ENCODE assay signal across 32 cellular contexts in genomic region chr2:85976106-85976920, GRCh38.
DNase-seq lines count a peak whose midpoint lies in the region; ATAC-seq, FAIRE-seq and TF ChIP-seq lines count a peak whose summit lies in the region.
"Had no signal": no experiment of that assay in that cellular context is flagged by ENCODE, and none has a peak within 500 bp of the region (broad histone marks: within the 10 kb centered on the region; RNA-seq: fewer than 3 reads in every experiment).

No MANE protein-coding gene starts in this region.

- no peaks in the 10 kb centered on the region for H3K79me2 ChIP-seq in H1 (ENCODE audit: control insufficient read depth in 1 of 2, insufficient read depth in 2 of 2, low read length in 2 of 2)

- CTCF ChIA-PET in H1 (lab: Charles Lee; ENCODE audit: partially characterized antibody): no interaction called here

- H3K4me3 Mint-ChIP-seq in CD14-positive monocyte: no peak overlapping the region
- no peak overlapping the region for H3K4me3 Mint-ChIP-seq in activated T-helper 1 cell treated with anti-CD3 and anti-CD28 coated beads, Interleukin-12 subunit alpha, Interleukin-12 subunit beta, Interleukin-2, Interleukin-4 antibody, amounts not matched to agents 30 ng/mL and 10 ng/mL and 1 ng/mL, durations not matched to agents 14 hours and 24 hours and 36 hours
- H3K4me3 Mint-ChIP-seq: CD8-positive, alpha-beta memory T cell; immature natural killer cell; stimulated activated effector memory CD8-positive, alpha-beta T cell treated with anti-CD3 and anti-CD28 coated beads, Interleukin-12 subunit alpha, Interleukin-12 subunit beta, amount 100 ng/mL, for 72 hours; T-helper 1 cell treated with Interleukin-12 subunit alpha and Interleukin-12 subunit beta and Interleukin-4 antibody, amounts not matched to agents 30 μg/mL and 1 μg/mL, for 36 hours had no signal

- H3K36me3 ChIP-seq in H1 (ENCODE audit: control insufficient read depth in 2 of 4, insufficient read depth in 4 of 4, low read length in 3 of 4) (no peaks in the 10 kb centered on the region), right atrium auricular region (no peaks in the 10 kb centered on the region), stomach (no peaks in the 10 kb centered on the region), testis (ENCODE audit: low read depth, missing control alignments) (no peaks in the 10 kb centered on the region)
- H3K36me3 ChIP-seq: BE2C, brain microvascular endothelial cell, neutrophil, prostate gland, vagina had no signal

- peaks cover 0 to 2% of the 10 kb centered on the region in 2 donors for H3K36me3 Mint-ChIP-seq in CD14-positive monocyte
- peaks cover 8% of the 10 kb centered on the region for H3K36me3 Mint-ChIP-seq in activated T-helper 1 cell treated with anti-CD3 and anti-CD28 coated beads, Interleukin-12 subunit alpha, Interleukin-12 subunit beta, Interleukin-2, Interleukin-4 antibody, amounts not matched to agents 30 ng/mL and 10 ng/mL and 1 ng/mL, durations not matched to agents 14 hours and 24 hours and 36 hours (ENCODE audit: low read depth)
- H3K36me3 Mint-ChIP-seq: CD8-positive, alpha-beta memory T cell; stimulated activated effector memory CD8-positive, alpha-beta T cell treated with anti-CD3 and anti-CD28 coated beads, Interleukin-12 subunit alpha, Interleukin-12 subunit beta, amount 100 ng/mL, for 72 hours had no signal

- H4K5ac ChIP-seq in H1 (ENCODE audit: insufficient read length, low read depth, low read length): no peak overlapping the region

- no peak overlapping the region for H3K23ac ChIP-seq in H1 (ENCODE audit: insufficient read length)

- H3K4me3 ChIP-seq in H1 (ENCODE audit: extremely low read depth in 1 of 4, insufficient read depth in 2 of 4, low read depth in 3 of 4, low read length in 4 of 4) (no peak overlapping the region), right atrium auricular region (no peak overlapping the region), stomach (no peak overlapping the region), testis (no peak overlapping the region)
- H3K4me3 ChIP-seq: GM23248, prostate gland, SK-N-MC, vagina had no signal

- no peak overlapping the region for H2AK5ac ChIP-seq in H1 (ENCODE audit: low read depth, low read length)

- no peak overlapping the region for H2BK20ac ChIP-seq in H1 (ENCODE audit: low read length)

- H4K8ac ChIP-seq in H1 (ENCODE audit: extremely low read depth, insufficient read depth, low read length): peak overlapping the region; percentile 29; the same call in 1 of the 2 replicates

- no peak overlapping the region for H3K56ac ChIP-seq in H1 (replicated peaks; ENCODE audit: insufficient read length, low read depth, low read length)

- POLR2A ChIA-PET in H1 (lab: Charles Lee; ENCODE audit: partially characterized antibody): no interaction called here

- TF ChIP-seq RAD21 in H1 (IDR thresholded peaks at IDR 0.05 in 1 of 2, conservative IDR thresholded peaks at IDR 0.05 in 1 of 2; ENCODE audit: low read depth in 2 of 2, low read length in 2 of 2): no peak

- H3K4me2 ChIP-seq in H1 (ENCODE audit: insufficient read depth in 1 of 2, low read depth in 2 of 2, low read length in 2 of 2): no peak overlapping the region

- TF ChIP-seq EP300 in H1 (IDR thresholded peaks at IDR 0.05; ENCODE audit: borderline replicate concordance in 1 of 2, low read depth in 2 of 2, low read length in 2 of 2) (no peak), stomach (IDR thresholded peaks at IDR 0.05) (no peak)

- H3K27me3 ChIP-seq in H1 (replicated peaks in 1 of 4; ENCODE audit: control insufficient read depth in 3 of 4, extremely low read depth in 1 of 4, insufficient read depth in 3 of 4, low read length in 3 of 4) (no peaks in the 10 kb centered on the region), right atrium auricular region (no peaks in the 10 kb centered on the region), stomach (no peaks in the 10 kb centered on the region), testis (no peaks in the 10 kb centered on the region)
- H3K27me3 ChIP-seq: BE2C, brain microvascular endothelial cell, neutrophil, vagina had no signal

- H3K23me2 ChIP-seq in H1 (ENCODE audit: low read depth, low read length): no peaks in the 10 kb centered on the region

- H4K20me1 ChIP-seq in H1 (replicated peaks in 1 of 2; ENCODE audit: control insufficient read depth in 1 of 2, insufficient read depth in 2 of 2, low read length in 2 of 2): no peaks in the 10 kb centered on the region

- H3K4me1 ChIP-seq in H1 (replicated peaks in 1 of 4; ENCODE audit: control insufficient read depth in 3 of 4, insufficient read depth in 4 of 4, low read length in 3 of 4) (no peaks in the 10 kb centered on the region), right atrium auricular region (peaks cover 0 to 27% of the 10 kb centered on the region in 2 donors), stomach (peaks cover 10 to 43% (median 32%) of the 10 kb centered on the region in 4 donors), testis (no peaks in the 10 kb centered on the region)
- H3K4me1 ChIP-seq: BE2C had no signal

- intact Hi-C loops in stomach (cut with DNase I; ENCODE audit: low total_unique reads): no loop called here
- intact Hi-C loops in CD14-positive monocyte (cut with micrococcal nuclease): no loop called here
- intact Hi-C loops in activated T-helper 1 cell treated with anti-CD3 and anti-CD28 coated beads, Interleukin-12 subunit alpha, Interleukin-12 subunit beta, Interleukin-2, Interleukin-4 antibody, amounts not matched to agents 30 ng/mL and 10 ng/mL and 1 ng/mL, durations not matched to agents 14 hours and 24 hours and 36 hours (cut with micrococcal nuclease): no loop called here
- intact Hi-C loops in testis (cut with DNase I; ENCODE audit: low total_unique reads): no loop called here

- 86% methylated on average over 9 of the region's 9 CpGs; no CpG with 5 or more reads in 1 of the 2 experiments for WGBS in H1 (ENCODE audit: extremely low coverage in 1 of 2, insufficient coverage in 1 of 2, insufficient read length in 1 of 2, insufficient replicate concordance in 2 of 2, low coverage in 1 of 2, low lambda C conversion rate in 2 of 2, missing lambda C conversion rate in 1 of 2), 2 experiments
- WGBS in stomach, 5 donors: 72 to 77% (median 75%) methylated on average over 9 of the region's 9 CpGs
- WGBS in testis, 2 donors: 76 to 77% methylated on average over 8 to 9 of the region's 9 CpGs

- peaks cover 30% of the 10 kb centered on the region for H3K4me1 Mint-ChIP-seq in CD14-positive monocyte
- H3K4me1 Mint-ChIP-seq in activated T-helper 1 cell treated with anti-CD3 and anti-CD28 coated beads, Interleukin-12 subunit alpha, Interleukin-12 subunit beta, Interleukin-2, Interleukin-4 antibody, amounts not matched to agents 30 ng/mL and 10 ng/mL and 1 ng/mL, durations not matched to agents 14 hours and 24 hours and 36 hours (ENCODE audit: low read depth): peaks cover 7% of the 10 kb centered on the region

- H3K79me1 ChIP-seq in H1 (ENCODE audit: low read depth, low read length): no peaks in the 10 kb centered on the region

- FAIRE-seq in H1 (lab: Jason Lieb, UNC): no peak
- FAIRE-seq: endothelial cell of umbilical vein, TTC549 had no signal

- ATAC-seq in HG02571 (IDR thresholded peaks at IDR 0.05; ENCODE audit: unreplicated experiment): no peak
- ATAC-seq: activated CD4-positive, CD25-positive, alpha-beta regulatory T cell treated with anti-CD3 and anti-CD28 coated beads, Interleukin-2, amount 50 U/mL, for 24 hours; stimulated activated effector memory CD8-positive, alpha-beta T cell treated with anti-CD3 and anti-CD28 coated beads, Interleukin-12 subunit alpha, Interleukin-12 subunit beta, amount 100 ng/mL, for 72 hours had no signal

- no peak overlapping the region for H2BK5ac ChIP-seq in H1 (ENCODE audit: low read depth, low read length)

- DNase-seq in NCI-H446 treated with DMSO at 0.1 percent for 48 hours (lab: John Stamatoyannopoulos, UW) (peak; percentile 72), H1 (ENCODE audit: low read depth in 1 of 2, low spot score in 2 of 2) (peak in 1 of 2 experiments; percentile 14), right atrium auricular region (ENCODE audit: low spot score) (peak; percentile 70), stomach (peak; percentile 31), CD14-positive monocyte (ENCODE audit: low spot score) (no peak), testis (no peak)
- no peak for DNase-seq in activated T-helper 1 cell treated with anti-CD3 and anti-CD28 coated beads, Interleukin-12 subunit alpha, Interleukin-12 subunit beta, Interleukin-2, Interleukin-4 antibody, amounts not matched to agents 30 ng/mL and 10 ng/mL and 1 ng/mL, durations not matched to agents 14 hours and 24 hours and 36 hours (ENCODE audit: low spot score)
- DNase-seq: activated CD4-positive, alpha-beta T cell treated with anti-CD3 and anti-CD28 coated beads, Interleukin-2, amount 50 U/mL, for 4 hours; activated naive CD4-positive, alpha-beta T cell treated with anti-CD3 and anti-CD28 coated beads, Interleukin-2, amount 50 U/mL, for 16 hours; BE2C; brain microvascular endothelial cell; CD8-positive, alpha-beta memory T cell; GM23248; hypothalamus; immature natural killer cell; MV-4-11; NCI-H1436 treated with DMSO at 0.1 percent for 48 hours; NCI-H2081 treated with DMSO at 0.1 percent for 48 hours; NCI-H345; NCI-H774; OCI-M1; stimulated activated CD4-positive, alpha-beta T cell treated with anti-CD3 and anti-CD28 coated beads, Interleukin-4, amount 100 ng/mL, for 4 hours had no signal

- H2BK12ac ChIP-seq in H1 (ENCODE audit: low read depth, low read length): no peak overlapping the region

- H3K4ac ChIP-seq in H1 (replicated peaks; ENCODE audit: insufficient read length, low read depth, low read length): no peak overlapping the region

- no peak overlapping the region for H2AFZ ChIP-seq in H1 (ENCODE audit: low read length)
- H2AFZ ChIP-seq: GM23248 had no signal

- TF ChIP-seq CTCF in H1 (IDR thresholded peaks at IDR 0.05; ENCODE audit: control extremely low read depth in 1 of 3, insufficient read depth in 1 of 3, low read depth in 1 of 3, low read length in 3 of 3) (no peak), right atrium auricular region (IDR thresholded peaks at IDR 0.05) (no peak), stomach (IDR thresholded peaks at IDR 0.05) (no peak), CD14-positive monocyte (IDR thresholded peaks at IDR 0.05) (no peak), testis (IDR thresholded peaks at IDR 0.05) (no peak)

- H3K27me3 Mint-ChIP-seq in CD14-positive monocyte (ENCODE audit: low read depth in 3 of 3): peaks cover 0 to 2% (median 0%) of the 10 kb centered on the region in 3 donors
- H3K27me3 Mint-ChIP-seq in activated T-helper 1 cell treated with anti-CD3 and anti-CD28 coated beads, Interleukin-12 subunit alpha, Interleukin-12 subunit beta, Interleukin-2, Interleukin-4 antibody, amounts not matched to agents 30 ng/mL and 10 ng/mL and 1 ng/mL, durations not matched to agents 14 hours and 24 hours and 36 hours (ENCODE audit: insufficient read depth): peaks cover 5% of the 10 kb centered on the region

- peaks cover 8 to 9% (median 9%) of the 10 kb centered on the region in 7 donors for H3K9me3 Mint-ChIP-seq in CD14-positive monocyte
- H3K9me3 Mint-ChIP-seq in activated T-helper 1 cell treated with anti-CD3 and anti-CD28 coated beads, Interleukin-12 subunit alpha, Interleukin-12 subunit beta, Interleukin-2, Interleukin-4 antibody, amounts not matched to agents 30 ng/mL and 10 ng/mL and 1 ng/mL, durations not matched to agents 14 hours and 24 hours and 36 hours: peaks cover 19% of the 10 kb centered on the region
- H3K9me3 Mint-ChIP-seq: immature natural killer cell; stimulated activated effector memory CD8-positive, alpha-beta T cell treated with anti-CD3 and anti-CD28 coated beads, Interleukin-12 subunit alpha, Interleukin-12 subunit beta, amount 100 ng/mL, for 72 hours had no signal

- no peak overlapping the region for H2BK15ac ChIP-seq in H1 (ENCODE audit: low read length)

- TF ChIP-seq POLR2A in H1 (IDR thresholded peaks at IDR 0.05; ENCODE audit: control extremely low read depth in 1 of 2, low read depth in 2 of 2, low read length in 2 of 2) (no peak), stomach (IDR thresholded peaks at IDR 0.05) (no peak), testis (IDR thresholded peaks at IDR 0.05) (no peak)

- H3K27ac Mint-ChIP-seq in CD14-positive monocyte: no peak overlapping the region
- no peak overlapping the region for H3K27ac Mint-ChIP-seq in activated T-helper 1 cell treated with anti-CD3 and anti-CD28 coated beads, Interleukin-12 subunit alpha, Interleukin-12 subunit beta, Interleukin-2, Interleukin-4 antibody, amounts not matched to agents 30 ng/mL and 10 ng/mL and 1 ng/mL, durations not matched to agents 14 hours and 24 hours and 36 hours
- H3K27ac Mint-ChIP-seq: CD8-positive, alpha-beta memory T cell; immature natural killer cell; stimulated activated effector memory CD8-positive, alpha-beta T cell treated with anti-CD3 and anti-CD28 coated beads, Interleukin-12 subunit alpha, Interleukin-12 subunit beta, amount 100 ng/mL, for 72 hours; T-helper 1 cell treated with Interleukin-12 subunit alpha and Interleukin-12 subunit beta and Interleukin-4 antibody, amounts not matched to agents 30 μg/mL and 1 μg/mL, for 36 hours had no signal

- H4K91ac ChIP-seq in H1 (replicated peaks; ENCODE audit: insufficient read length, low read length): no peak overlapping the region

- H3K9me3 ChIP-seq in H1 (ENCODE audit: insufficient read depth in 2 of 2, low read depth in 1 of 2, low read length in 1 of 2) (no peaks in the 10 kb centered on the region), right atrium auricular region (no peaks in the 10 kb centered on the region), stomach (peaks cover 0 to 5% (median 0%) of the 10 kb centered on the region in 4 donors), testis (no peaks in the 10 kb centered on the region)
- H3K9me3 ChIP-seq: BE2C, neutrophil, prostate gland, vagina had no signal

- H3K27ac ChIP-seq in H1 (ENCODE audit: low read depth, low read length) (no peak overlapping the region), right atrium auricular region (peak overlapping the region in 1 of 2 donors; percentile 19), stomach (peak overlapping the region in 4 of 5 donors; percentile 7 to 34 (median 19)), testis (no peak overlapping the region)
- H3K27ac ChIP-seq: brain microvascular endothelial cell, GM23248, neutrophil, SK-N-MC, vagina had no signal

- no peak overlapping the region for H3K14ac ChIP-seq in H1 (ENCODE audit: insufficient read length)

- no peak overlapping the region for H3K18ac ChIP-seq in H1 (ENCODE audit: extremely low read depth, low read length)

- H3K9ac ChIP-seq in H1 (replicated peaks in 1 of 4; ENCODE audit: extremely low read depth in 1 of 4, low read depth in 3 of 4, low read length in 3 of 4): no peak overlapping the region
- H3K9ac ChIP-seq: GM23248 had no signal

- H2BK120ac ChIP-seq in H1 (replicated peaks; ENCODE audit: low read depth, low read length): no peak overlapping the region

Comparison
In these comparisons a context has a peak if more than half of its experiments do, and no peak if none do; other contexts are left out.
1. DNase-seq: peak in NCI-H446 treated with DMSO at 0.1 percent for 48 hours (single experiment), right atrium auricular region (single experiment) and stomach (single experiment); none in CD14-positive monocyte (single experiment), activated T-helper 1 cell treated with anti-CD3 and anti-CD28 coated beads, Interleukin-12 subunit alpha, Interleukin-12 subunit beta, Interleukin-2, Interleukin-4 antibody, amounts not matched to agents 30 ng/mL and 10 ng/mL and 1 ng/mL, durations not matched to agents 14 hours and 24 hours and 36 hours (single experiment) and testis (single experiment).
2. H3K27ac ChIP-seq: peak in stomach (4 of 5); none in H1 (single experiment) and testis (0 of 2).